In genomic region chr20:407097-407952, GRCh38 we compare ENCODE assay signal across 1 cellular context.
TF ChIP-seq lines count a peak whose summit lies in the region.

No MANE protein-coding gene starts in this region.

TF ChIP-seq in HepG2, 621 proteins besides CTCF, POLR2A, EP300 and RAD21 (continued from another document and continues in another):
- TF ChIP-seq TSC22D2 (CRISPR knock-in tag; IDR thresholded peaks at IDR 0.05; ENCODE audit: borderline replicate concordance) (peak; percentile 93; the same call in 1 of the 2 replicates), KIAA2018 (CRISPR knock-in tag; IDR thresholded peaks at IDR 0.05; ENCODE audit: borderline replicate concordance) (peak; percentile 18; the same call in 1 of the 2 replicates), YY1 (IDR thresholded peaks at IDR 0.05; ENCODE audit: insufficient read depth, insufficient replicate concordance, low read depth, low read length) (peak; percentile 56), ZNF256 (CRISPR knock-in tag; conservative IDR thresholded peaks at IDR 0.05) (0 out of 2 replicates have a peak, but pooled peaks have one; percentile 67), FOXO4 (CRISPR knock-in tag; conservative IDR thresholded peaks at IDR 0.05) (no peak), NFATC3 (CRISPR knock-in tag; IDR thresholded peaks at IDR 0.05) (no peak), SMAD1 (CRISPR knock-in tag; IDR thresholded peaks at IDR 0.05; ENCODE audit: borderline replicate concordance, low read depth) (peak; percentile 86; the same call in 1 of the 2 replicates), ZNF556 (CRISPR knock-in tag; IDR thresholded peaks at IDR 0.05; ENCODE audit: borderline replicate concordance) (peak; percentile 25; the same call in 1 of the 2 replicates), SP4 (CRISPR knock-in tag; IDR thresholded peaks at IDR 0.05) (peak; percentile 65), ZNF772 (CRISPR knock-in tag; IDR thresholded peaks at IDR 0.05) (no peak), ZBTB1 (CRISPR knock-in tag; IDR thresholded peaks at IDR 0.05; ENCODE audit: borderline replicate concordance) (no peak), ZGPAT (CRISPR knock-in tag; IDR thresholded peaks at IDR 0.05) (peak; percentile 16), SP1 (IDR thresholded peaks at IDR 0.05) (no peak), SP1 (CRISPR knock-in tag; IDR thresholded peaks at IDR 0.05) (peak; percentile 31), SMARCC2 (IDR thresholded peaks at IDR 0.05) (no peak), MATR3 (CRISPR knock-in tag; IDR thresholded peaks at IDR 0.05) (no peak; the same call in 1 of the 2 replicates), XRCC5 (optimal IDR thresholded peaks at IDR 0.05; ENCODE audit: low read length) (peak; percentile 68), RELA (CRISPR knock-in tag; IDR thresholded peaks at IDR 0.05) (peak; percentile 62; the same call in 1 of the 2 replicates), ZSCAN12 (CRISPR knock-in tag; IDR thresholded peaks at IDR 0.05) (peak; percentile 47; the same call in 1 of the 2 replicates), ZNF629 (CRISPR knock-in tag; conservative IDR thresholded peaks at IDR 0.05) (peak; percentile 49; the same call in 1 of the 2 replicates), PBX3 (CRISPR knock-in tag; IDR thresholded peaks at IDR 0.05; ENCODE audit: borderline replicate concordance) (0 out of 2 replicates have a peak, but pooled peaks have one; percentile 34), DNMT3B (CRISPR knock-in tag; conservative IDR thresholded peaks at IDR 0.05) (peak; percentile 67; the same call in 1 of the 2 replicates), CBFB (CRISPR knock-in tag; IDR thresholded peaks at IDR 0.05) (peak; percentile 15; the same call in 1 of the 2 replicates), KAT8 (CRISPR knock-in tag; IDR thresholded peaks at IDR 0.05) (no peak; the same call in 1 of the 2 replicates), NFE2L2 (IDR thresholded peaks at IDR 0.05; ENCODE audit: low read length) (peak; percentile 10; the same call in 1 of the 2 replicates), THAP11 (CRISPR knock-in tag; IDR thresholded peaks at IDR 0.05) (peak; percentile 46), HOXA7 (CRISPR knock-in tag; IDR thresholded peaks at IDR 0.05) (no peak), SMAD9 (CRISPR knock-in tag; IDR thresholded peaks at IDR 0.05) (peak; percentile 83), TCF7 (IDR thresholded peaks at IDR 0.05; ENCODE audit: low read depth) (no peak), BRD4 (CRISPR knock-in tag; IDR thresholded peaks at IDR 0.05) (peak; percentile 96), JDP2 (CRISPR knock-in tag; IDR thresholded peaks at IDR 0.05; ENCODE audit: borderline replicate concordance) (no peak), BRCA1 (CRISPR knock-in tag; IDR thresholded peaks at IDR 0.05) (peak; percentile 90), ZNF775 (CRISPR knock-in tag; IDR thresholded peaks at IDR 0.05; ENCODE audit: borderline replicate concordance) (no peak), MED13 (CRISPR knock-in tag; IDR thresholded peaks at IDR 0.05) (peak; percentile 84; the same call in 1 of the 2 replicates), SUZ12 (IDR thresholded peaks at IDR 0.05; ENCODE audit: low read depth, low read length) (no peak), NFRKB (IDR thresholded peaks at IDR 0.05) (no peak), ETV5 (CRISPR knock-in tag; IDR thresholded peaks at IDR 0.05; ENCODE audit: borderline replicate concordance) (peak; percentile 35; the same call in 1 of the 2 replicates), DR1 (CRISPR knock-in tag; IDR thresholded peaks at IDR 0.05) (peak; percentile 73)
- TF ChIP-seq, protein P1, sequence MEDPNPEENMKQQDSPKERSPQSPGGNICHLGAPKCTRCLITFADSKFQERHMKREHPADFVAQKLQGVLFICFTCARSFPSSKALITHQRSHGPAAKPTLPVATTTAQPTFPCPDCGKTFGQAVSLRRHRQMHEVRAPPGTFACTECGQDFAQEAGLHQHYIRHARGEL (CRISPR knock-in tag; IDR thresholded peaks at IDR 0.05) = peak; percentile 36; the same call in 1 of the 2 replicates
- TF ChIP-seq, protein P2, sequence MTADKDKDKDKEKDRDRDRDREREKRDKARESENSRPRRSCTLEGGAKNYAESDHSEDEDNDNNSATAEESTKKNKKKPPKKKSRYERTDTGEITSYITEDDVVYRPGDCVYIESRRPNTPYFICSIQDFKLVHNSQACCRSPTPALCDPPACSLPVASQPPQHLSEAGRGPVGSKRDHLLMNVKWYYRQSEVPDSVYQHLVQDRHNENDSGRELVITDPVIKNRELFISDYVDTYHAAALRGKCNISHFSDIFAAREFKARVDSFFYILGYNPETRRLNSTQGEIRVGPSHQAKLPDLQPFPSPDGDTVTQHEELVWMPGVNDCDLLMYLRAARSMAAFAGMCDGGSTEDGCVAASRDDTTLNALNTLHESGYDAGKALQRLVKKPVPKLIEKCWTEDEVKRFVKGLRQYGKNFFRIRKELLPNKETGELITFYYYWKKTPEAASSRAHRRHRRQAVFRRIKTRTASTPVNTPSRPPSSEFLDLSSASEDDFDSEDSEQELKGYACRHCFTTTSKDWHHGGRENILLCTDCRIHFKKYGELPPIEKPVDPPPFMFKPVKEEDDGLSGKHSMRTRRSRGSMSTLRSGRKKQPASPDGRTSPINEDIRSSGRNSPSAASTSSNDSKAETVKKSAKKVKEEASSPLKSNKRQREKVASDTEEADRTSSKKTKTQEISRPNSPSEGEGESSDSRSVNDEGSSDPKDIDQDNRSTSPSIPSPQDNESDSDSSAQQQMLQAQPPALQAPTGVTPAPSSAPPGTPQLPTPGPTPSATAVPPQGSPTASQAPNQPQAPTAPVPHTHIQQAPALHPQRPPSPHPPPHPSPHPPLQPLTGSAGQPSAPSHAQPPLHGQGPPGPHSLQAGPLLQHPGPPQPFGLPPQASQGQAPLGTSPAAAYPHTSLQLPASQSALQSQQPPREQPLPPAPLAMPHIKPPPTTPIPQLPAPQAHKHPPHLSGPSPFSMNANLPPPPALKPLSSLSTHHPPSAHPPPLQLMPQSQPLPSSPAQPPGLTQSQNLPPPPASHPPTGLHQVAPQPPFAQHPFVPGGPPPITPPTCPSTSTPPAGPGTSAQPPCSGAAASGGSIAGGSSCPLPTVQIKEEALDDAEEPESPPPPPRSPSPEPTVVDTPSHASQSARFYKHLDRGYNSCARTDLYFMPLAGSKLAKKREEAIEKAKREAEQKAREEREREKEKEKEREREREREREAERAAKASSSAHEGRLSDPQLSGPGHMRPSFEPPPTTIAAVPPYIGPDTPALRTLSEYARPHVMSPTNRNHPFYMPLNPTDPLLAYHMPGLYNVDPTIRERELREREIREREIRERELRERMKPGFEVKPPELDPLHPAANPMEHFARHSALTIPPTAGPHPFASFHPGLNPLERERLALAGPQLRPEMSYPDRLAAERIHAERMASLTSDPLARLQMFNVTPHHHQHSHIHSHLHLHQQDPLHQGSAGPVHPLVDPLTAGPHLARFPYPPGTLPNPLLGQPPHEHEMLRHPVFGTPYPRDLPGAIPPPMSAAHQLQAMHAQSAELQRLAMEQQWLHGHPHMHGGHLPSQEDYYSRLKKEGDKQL (CRISPR knock-in tag; IDR thresholded peaks at IDR 0.05; ENCODE audit: low read depth) = peak; percentile 51; the same call in 1 of the 2 replicates
- TF ChIP-seq, protein P3, sequence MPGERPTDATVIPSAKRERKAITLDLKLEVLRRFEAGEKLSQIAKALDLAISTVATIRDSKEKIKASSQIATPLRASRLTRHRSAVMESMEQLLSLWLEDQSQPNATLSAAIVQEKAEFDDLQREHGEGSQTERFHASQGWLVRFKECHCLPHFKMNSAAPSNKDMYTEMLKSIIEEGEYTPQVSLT (CRISPR knock-in tag; IDR thresholded peaks at IDR 0.05; ENCODE audit: borderline replicate concordance, low read depth) = 0 out of 2 replicates have a peak, but pooled peaks have one; percentile 95
- TF ChIP-seq, protein P4, sequence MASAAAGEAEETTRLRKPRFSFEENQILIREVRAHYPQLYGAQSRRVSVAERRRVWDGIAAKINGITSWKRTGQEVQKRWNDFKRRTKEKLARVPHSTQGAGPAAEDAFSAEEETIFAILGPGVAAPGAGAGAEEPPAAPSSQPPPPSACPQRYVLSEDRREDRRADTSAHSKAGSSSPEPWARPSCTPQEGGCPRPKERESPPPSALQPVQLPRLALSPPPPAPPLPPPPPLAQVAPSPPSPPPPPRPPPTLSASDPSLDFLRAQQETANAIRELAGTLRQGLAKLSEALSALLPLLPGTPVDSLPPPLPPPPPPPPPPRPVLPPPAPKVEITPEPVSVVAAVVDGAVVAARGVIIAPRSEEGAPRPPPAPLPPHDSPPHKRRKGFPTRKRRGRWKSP (CRISPR knock-in tag; IDR thresholded peaks at IDR 0.05) = peak; percentile 90
- TF ChIP-seq, protein P5, sequence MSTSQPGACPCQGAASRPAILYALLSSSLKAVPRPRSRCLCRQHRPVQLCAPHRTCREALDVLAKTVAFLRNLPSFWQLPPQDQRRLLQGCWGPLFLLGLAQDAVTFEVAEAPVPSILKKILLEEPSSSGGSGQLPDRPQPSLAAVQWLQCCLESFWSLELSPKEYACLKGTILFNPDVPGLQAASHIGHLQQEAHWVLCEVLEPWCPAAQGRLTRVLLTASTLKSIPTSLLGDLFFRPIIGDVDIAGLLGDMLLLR (CRISPR knock-in tag; IDR thresholded peaks at IDR 0.05) = no peak; the same call in 1 of the 2 replicates
